ENCODE assay signal across 13 cellular contexts in the genomic region with DNA sequence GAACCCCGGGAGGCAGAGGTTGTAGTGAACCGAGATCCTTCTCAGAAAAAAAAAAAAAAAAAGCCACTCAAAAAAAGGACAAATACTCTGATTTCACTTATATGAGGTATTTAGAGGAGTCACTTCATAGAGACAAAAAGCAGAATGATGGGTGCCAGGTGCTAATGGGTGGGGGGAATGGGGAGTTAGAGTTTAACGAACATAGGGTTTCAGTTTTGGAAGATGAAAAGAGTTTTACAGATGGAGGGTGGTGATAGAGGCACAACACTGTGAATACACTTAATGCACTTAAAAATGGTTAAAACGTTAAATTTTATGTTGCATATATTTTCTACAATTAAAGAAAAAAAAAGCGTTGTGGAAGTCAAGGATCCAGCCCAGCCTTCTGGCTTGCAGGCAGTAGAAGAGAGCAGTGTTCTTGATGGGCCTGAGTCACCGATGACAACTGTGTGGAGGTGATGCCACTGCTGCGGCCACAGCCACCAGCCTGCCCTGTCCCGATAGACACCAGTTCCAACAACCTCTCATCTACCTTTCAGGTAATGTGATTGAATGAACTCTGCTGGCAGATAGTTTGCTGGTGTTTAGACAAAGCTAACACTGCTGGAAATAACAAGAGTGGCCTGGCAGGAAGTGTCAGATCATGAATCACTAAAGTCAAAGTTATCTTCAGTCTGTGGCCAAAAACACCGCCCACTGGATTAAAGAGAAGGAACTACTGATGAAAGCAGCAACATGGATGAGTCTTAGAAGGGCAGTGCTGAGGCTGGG. TPM values are rescaled to one million over a fixed set of nuclear protein-coding genes. Genes with fewer than 3 reads are reported as not detected.
A peak's percentile ranks its signal among the peaks of the same experiment; 100 is the strongest.
DNase-seq lines count a peak whose midpoint lies in the region; ATAC-seq, FAIRE-seq and TF ChIP-seq lines count a peak whose summit lies in the region.
"Had no signal": no experiment of that assay in that cellular context is flagged by ENCODE, and none has a peak within 500 bp of the region (broad histone marks: within the 10 kb centered on the region; RNA-seq: fewer than 3 reads in every experiment).

No MANE protein-coding gene starts in this region.

- H3K4me1 ChIP-seq in liver (ENCODE audit: control insufficient read depth in 4 of 4, insufficient read depth in 4 of 4, low read length in 3 of 4) = peaks cover 2 to 30% (median 23%) of the 10 kb centered on the region in 4 donors
- peaks cover 9% of the 10 kb centered on the region; the same call in 1 of the 2 replicates for H3K4me1 ChIP-seq in HepG2 (ENCODE audit: insufficient read depth, low read length)
- H3K4me1 ChIP-seq in esophagus muscularis mucosa = peaks cover 0 to 7% (median 0%) of the 10 kb centered on the region in 4 donors

- H3K27me3 ChIP-seq in liver (ENCODE audit: control insufficient read depth in 4 of 4, insufficient read depth in 4 of 4, low read length in 3 of 4) = no peaks in the 10 kb centered on the region
- H3K27me3 ChIP-seq in HepG2 (ENCODE audit: control insufficient read depth in 1 of 2, insufficient read depth in 2 of 2, low read length in 2 of 2) = no peaks in the 10 kb centered on the region
- peaks cover 0 to 16% (median 0%) of the 10 kb centered on the region in 4 donors for H3K27me3 ChIP-seq in esophagus muscularis mucosa
- H3K27me3 ChIP-seq: neural progenitor cell had no signal

- no peaks in the 10 kb centered on the region for H3K36me3 ChIP-seq in liver (ENCODE audit: control insufficient read depth in 4 of 4, insufficient read depth in 3 of 4, low read depth in 1 of 4, low read length in 3 of 4)
- H3K36me3 ChIP-seq in HepG2 (replicated peaks in 1 of 2; ENCODE audit: control insufficient read depth in 1 of 2, insufficient read depth in 2 of 2, low read length in 2 of 2) = no peaks in the 10 kb centered on the region
- no peaks in the 10 kb centered on the region for H3K36me3 ChIP-seq in esophagus muscularis mucosa
- H3K36me3 ChIP-seq: neural progenitor cell had no signal

- no peak for FAIRE-seq in HepG2 (lab: Jason Lieb, UNC)
- FAIRE-seq: GM12892, RCC 7860 had no signal

- H2AFZ ChIP-seq in HepG2 (ENCODE audit: low read length) = no peak overlapping the region
- H2AFZ ChIP-seq: neural progenitor cell had no signal

- no peak for DNase-seq in HepG2 (ENCODE audit: low spot score)
- DNase-seq in T-helper 2 cell treated with Interferon-gamma antibody and Interleukin-4, amounts not matched to agents 5 μg/mL and 100 μg/mL, for 36 hours (ENCODE audit: low spot score) = peak; percentile 57
- peak; percentile 78 for DNase-seq in esophagus muscularis mucosa (ENCODE audit: extremely low spot score)
- DNase-seq in stromal cell of bone marrow (ENCODE audit: low read depth) = peak; percentile 24
- DNase-seq in retina = no peak
- DNase-seq in cerebellum (ENCODE audit: low spot score) = no peak
- DNase-seq in occipital lobe (lab: John Stamatoyannopoulos, UW) = no peak
- DNase-seq: NCI-H1930 had no signal

- peaks cover 18% of the 10 kb centered on the region for H3K36me3 Mint-ChIP-seq in T-helper 2 cell treated with Interferon-gamma antibody and Interleukin-4, amounts not matched to agents 5 μg/mL and 100 μg/mL, for 36 hours (ENCODE audit: low read depth)

- H3K4me3 Mint-ChIP-seq in T-helper 2 cell treated with Interferon-gamma antibody and Interleukin-4, amounts not matched to agents 5 μg/mL and 100 μg/mL, for 36 hours = peak overlapping the region; percentile 55
- H3K4me3 Mint-ChIP-seq: neural progenitor cell had no signal

- H4K20me1 ChIP-seq in HepG2 (ENCODE audit: insufficient read depth, low read length) = no peaks in the 10 kb centered on the region

- POLR2A ChIA-PET in HepG2 (lab: Yijun Ruan, JAX) = no interaction called here

- CTCF ChIA-PET in HepG2 (lab: Yijun Ruan, JAX; ENCODE audit: low intra/inter-chr PET ratio, low total read pairs) = no interaction called here

- in situ Hi-C loops in HepG2 (cut with HindIII; ENCODE audit: extremely low pct_ligation_motif_present, low pct_unique_long_range_greater_than_20kb) = no loop called here

- TF ChIP-seq EP300 in HepG2 (IDR thresholded peaks at IDR 0.05; ENCODE audit: low read depth in 2 of 2, low read length in 2 of 2) = no peak
- TF ChIP-seq EP300 in HepG2 (CRISPR knock-in tag; IDR thresholded peaks at IDR 0.05; ENCODE audit: borderline replicate concordance) = no peak
- TF ChIP-seq EP300 in esophagus muscularis mucosa (IDR thresholded peaks at IDR 0.05) = no peak

- no peak overlapping the region for H3K9ac ChIP-seq in liver (ENCODE audit: low read depth in 1 of 2, low read length in 2 of 2)
- H3K9ac ChIP-seq in HepG2 (ENCODE audit: insufficient read depth, low read depth, low read length) = no peak overlapping the region
- H3K9ac ChIP-seq: neural progenitor cell had no signal

- H3K4me3 ChIP-seq in liver (ENCODE audit: low read depth in 1 of 3, low read length in 3 of 3) = no peak overlapping the region
- H3K4me3 ChIP-seq in HepG2 (replicated peaks in 1 of 3; ENCODE audit: insufficient read depth in 1 of 3, low read depth in 2 of 3, low read length in 3 of 3) = no peak overlapping the region
- no peak overlapping the region for H3K4me3 ChIP-seq in esophagus muscularis mucosa
- H3K4me3 ChIP-seq: neural progenitor cell had no signal

- H3K4me2 ChIP-seq in HepG2 (ENCODE audit: low read depth, low read length) = no peak overlapping the region
- H3K4me2 ChIP-seq: neural progenitor cell had no signal

- ATAC-seq in HepG2 = no peak

- H3K27ac ChIP-seq in liver (ENCODE audit: low read depth in 1 of 2, low read length in 2 of 2) = peak overlapping the region; percentile 6 to 50
- no peak overlapping the region for H3K27ac ChIP-seq in HepG2 (ENCODE audit: extremely low read length, insufficient read depth, low read length)
- no peak overlapping the region for H3K27ac ChIP-seq in esophagus muscularis mucosa (replicated peaks in 1 of 4)
- H3K27ac ChIP-seq: C4-2B, neural progenitor cell had no signal

- WGBS in liver = 72% methylated on average over 9 of the region's 9 CpGs
- WGBS in HepG2 (ENCODE audit: low lambda C conversion rate) = 87% methylated on average over 9 of the region's 9 CpGs
- WGBS in esophagus muscularis mucosa = 66% methylated on average over 9 of the region's 9 CpGs

- peak in 1 of 2 donors; percentile 29 for TF ChIP-seq RAD21 in liver (IDR thresholded peaks at IDR 0.05)
- no peak for TF ChIP-seq RAD21 in HepG2 (CRISPR knock-in tag; IDR thresholded peaks at IDR 0.05)

- BruUV-seq in HepG2 (replicated peaks; lab: Mats Ljungman, UMichigan) = no TSS peak

- H3K79me2 ChIP-seq in HepG2 (ENCODE audit: insufficient read depth, low read length) = no peaks in the 10 kb centered on the region

- H3K4me1 Mint-ChIP-seq in T-helper 2 cell treated with Interferon-gamma antibody and Interleukin-4, amounts not matched to agents 5 μg/mL and 100 μg/mL, for 36 hours (ENCODE audit: low read depth) = peaks cover 22% of the 10 kb centered on the region

- H3K9me3 ChIP-seq in liver (ENCODE audit: control insufficient read depth in 4 of 4, low read length in 3 of 4) (no peaks in the 10 kb centered on the region), HepG2 (ENCODE audit: low read length) (no peaks in the 10 kb centered on the region), esophagus muscularis mucosa (no peaks in the 10 kb centered on the region)

- intact Hi-C loops in HepG2 (cut with micrococcal nuclease; ENCODE audit: unreplicated experiment) = no loop called here
- intact Hi-C loops in esophagus muscularis mucosa (cut with DNase I) = no loop called here

- TF ChIP-seq POLR2A in HepG2 (IDR thresholded peaks at IDR 0.05; ENCODE audit: insufficient read depth in 1 of 2, low read depth in 2 of 2, low read length in 2 of 2) (no peak), esophagus muscularis mucosa (IDR thresholded peaks at IDR 0.05; ENCODE audit: low read depth) (no peak)

- no peak for TF ChIP-seq CTCF in liver (IDR thresholded peaks at IDR 0.05; ENCODE audit: low read depth, low read length, missing input control)
- no peak for TF ChIP-seq CTCF in HepG2 (CRISPR knock-in tag; IDR thresholded peaks at IDR 0.05)
- TF ChIP-seq CTCF in esophagus muscularis mucosa (IDR thresholded peaks at IDR 0.05) = no peak

- H3K27ac Mint-ChIP-seq in T-helper 2 cell treated with Interferon-gamma antibody and Interleukin-4, amounts not matched to agents 5 μg/mL and 100 μg/mL, for 36 hours = peak overlapping the region; percentile 78
- H3K27ac Mint-ChIP-seq: neural progenitor cell had no signal

- no peaks in the 10 kb centered on the region for H3K27me3 Mint-ChIP-seq in T-helper 2 cell treated with Interferon-gamma antibody and Interleukin-4, amounts not matched to agents 5 μg/mL and 100 μg/mL, for 36 hours (ENCODE audit: low read depth)

- H3K9me3 Mint-ChIP-seq in T-helper 2 cell treated with Interferon-gamma antibody and Interleukin-4, amounts not matched to agents 5 μg/mL and 100 μg/mL, for 36 hours = peaks cover 6% of the 10 kb centered on the region
- H3K9me3 Mint-ChIP-seq: neural progenitor cell had no signal

TF ChIP-seq in HepG2, 621 proteins besides CTCF, POLR2A, EP300 and RAD21 (continues in another document):
- TF ChIP-seq FOXA3 (CRISPR knock-in tag; IDR thresholded peaks at IDR 0.05) = no peak

RNA-seq across cellular contexts. Expression of gene COX10, which starts 49.9 kb away (rescaled TPM):
- total RNA-seq in liver (10 to 100 TPM in 1 of 2 donors, 1 to 10 TPM in 1; 7.0 to 15.1 TPM), HepG2 (2016; rRNA removed; fragmentation: Illumina TruSeq; extraction: Trizol) (20.1 and 20.6 TPM in 2 replicates), esophagus muscularis mucosa (10 to 100 TPM; 20.3 to 27.2 (median 22.0) TPM), cerebellum (22.0 TPM), occipital lobe (21.8 TPM)
- polyA plus RNA-seq in liver (1 to 10 TPM; 7.7 to 9.8 TPM), HepG2 (2011; rRNA removed) (12.4 and 13.9 TPM in 2 replicates)
- 18.1 and 18.3 TPM in 2 replicates for total RNA-seq in HepG2 (2016; cell fraction: cytosol; rRNA removed; fragmentation: Illumina TruSeq; extraction: Trizol; ENCODE audit: low read depth)
- 16.9 and 20.5 TPM in 2 replicates for total RNA-seq in HepG2 (2016; cell fraction: insoluble cytoplasmic fraction; rRNA removed; fragmentation: Illumina TruSeq; extraction: Trizol)
- total RNA-seq in HepG2 (2016; cell fraction: membrane; rRNA removed; fragmentation: Illumina TruSeq; extraction: Trizol) = 26.4 and 26.7 TPM in 2 replicates
- 27.8 and 29.9 TPM in 2 replicates for total RNA-seq in HepG2 (2016; cell fraction: nucleus; rRNA removed; fragmentation: Illumina TruSeq; extraction: Trizol)
- polyA plus RNA-seq in HepG2 (2011; cell fraction: cytosol; rRNA removed) = 16.3 and 17.6 TPM in 2 replicates
- polyA plus RNA-seq in HepG2 (2011; cell fraction: nucleus; rRNA removed) = 12.9 and 14.5 TPM in 2 replicates
- 9.9 and 11.0 TPM in 2 replicates for polyA plus RNA-seq in HepG2 (2012)
- 13.0 and 16.0 TPM in 2 replicates for polyA plus RNA-seq in HepG2 (2016; cell fraction: cytosol; fragmentation: Illumina TruSeq; extraction: Trizol; ENCODE audit: low read depth)
- 16.1 and 19.3 TPM in 2 replicates for polyA plus RNA-seq in HepG2 (2016; cell fraction: insoluble cytoplasmic fraction; fragmentation: Illumina TruSeq; extraction: Trizol; ENCODE audit: low read depth)
- polyA plus RNA-seq in HepG2 (2016; cell fraction: membrane; fragmentation: Illumina TruSeq; extraction: Trizol; ENCODE audit: low read depth) = 17.8 and 20.2 TPM in 2 replicates
- 11.9 and 14.5 TPM in 2 replicates for polyA plus RNA-seq in HepG2 (2016; cell fraction: nucleus; fragmentation: Illumina TruSeq; extraction: Trizol; ENCODE audit: insufficient read depth, low read depth)
- 26.5 and 30.3 TPM in 2 replicates for polyA minus RNA-seq in HepG2 (2011; rRNA and poly(A)+ RNA removed; ENCODE audit: low replicate concordance)
- 18.2 and 20.8 TPM in 2 replicates for polyA minus RNA-seq in HepG2 (2011; cell fraction: cytosol; rRNA and poly(A)+ RNA removed)
- polyA minus RNA-seq in HepG2 (2011; cell fraction: nucleus; rRNA and poly(A)+ RNA removed) = 49.0 and 54.1 TPM in 2 replicates

Comparison
In these comparisons a context has a peak if more than half of its experiments do, and no peak if none do; other contexts are left out.
1. H3K27ac ChIP-seq: peak in liver (2 of 2); none in HepG2 (single experiment) and esophagus muscularis mucosa (0 of 4).
2. DNase-seq: peak in T-helper 2 cell treated with Interferon-gamma antibody and Interleukin-4, amounts not matched to agents 5 μg/mL and 100 μg/mL, for 36 hours (single experiment), esophagus muscularis mucosa (single experiment) and stromal cell of bone marrow (single experiment); none in HepG2 (single experiment), retina (single experiment), cerebellum (single experiment) and occipital lobe (single experiment).